19 cellular contexts compared by ENCODE assay signal in genomic region chr22:45878901-45879551, GRCh38.
A peak's percentile ranks its signal among the peaks of the same experiment; 100 is the strongest.
DNase-seq lines count a peak whose midpoint lies in the region; TF ChIP-seq lines count a peak whose summit lies in the region.
"Had no signal": no experiment of that assay in that cellular context is flagged by ENCODE, and none has a peak within 500 bp of the region (broad histone marks: within the 10 kb centered on the region; RNA-seq: fewer than 3 reads in every experiment).

No MANE protein-coding gene starts in this region.

- intact Hi-C loops in posterior vena cava (cut with DNase I) = no loop called here

- no peak overlapping the region for H3K27ac Mint-ChIP-seq in endodermal cell
- H3K27ac Mint-ChIP-seq: activated naive CD4-positive, alpha-beta T cell treated with anti-CD3 and anti-CD28 coated beads, Interleukin-2, amount 10 ng/mL, durations not matched to agents 7 days and 5 days; CD4-positive, alpha-beta T cell; stimulated activated effector memory CD8-positive, alpha-beta T cell treated with anti-CD3 and anti-CD28 coated beads, Interleukin-12 subunit alpha, Interleukin-12 subunit beta, amount 100 ng/mL, for 72 hours had no signal

- H2AFZ ChIP-seq in smooth muscle cell (ENCODE audit: low read depth) = no peak overlapping the region

- H3K36me3 Mint-ChIP-seq in endodermal cell (ENCODE audit: low read depth) = no peaks in the 10 kb centered on the region
- H3K36me3 Mint-ChIP-seq: activated naive CD4-positive, alpha-beta T cell treated with anti-CD3 and anti-CD28 coated beads, Interleukin-2, amount 10 ng/mL, durations not matched to agents 7 days and 5 days; stimulated activated effector memory CD8-positive, alpha-beta T cell treated with anti-CD3 and anti-CD28 coated beads, Interleukin-12 subunit alpha, Interleukin-12 subunit beta, amount 100 ng/mL, for 72 hours had no signal

- H4K20me1 ChIP-seq in smooth muscle cell (ENCODE audit: low read depth) = no peaks in the 10 kb centered on the region

- H3K79me2 ChIP-seq in smooth muscle cell (ENCODE audit: low read depth) = no peaks in the 10 kb centered on the region

- H3K4me3 ChIP-seq in endodermal cell (ENCODE audit: low read length) (no peak overlapping the region), smooth muscle cell (no peak overlapping the region)
- H3K4me3 ChIP-seq: A549, colonic mucosa, tibial artery had no signal

- H3K9me3 Mint-ChIP-seq in endodermal cell = no peaks in the 10 kb centered on the region
- H3K9me3 Mint-ChIP-seq: activated naive CD4-positive, alpha-beta T cell treated with anti-CD3 and anti-CD28 coated beads, Interleukin-2, amount 10 ng/mL, durations not matched to agents 7 days and 5 days; CD4-positive, alpha-beta T cell; stimulated activated effector memory CD8-positive, alpha-beta T cell treated with anti-CD3 and anti-CD28 coated beads, Interleukin-12 subunit alpha, Interleukin-12 subunit beta, amount 100 ng/mL, for 72 hours had no signal

- H3K27me3 ChIP-seq in endodermal cell (ENCODE audit: control insufficient read depth, insufficient read depth, low read length, poor library complexity, severe bottlenecking) = peaks cover 28% of the 10 kb centered on the region
- H3K27me3 ChIP-seq in smooth muscle cell (ENCODE audit: low read depth) = peaks cover 9% of the 10 kb centered on the region

- H3K4me1 ChIP-seq in endodermal cell (ENCODE audit: control insufficient read depth, insufficient read depth, low read length) (no peaks in the 10 kb centered on the region), smooth muscle cell (ENCODE audit: low read depth) (peaks cover 12% of the 10 kb centered on the region)
- H3K4me1 ChIP-seq: A549, colonic mucosa, foreskin keratinocyte had no signal

- WGBS in endodermal cell (ENCODE audit: insufficient coverage in 1 of 2, insufficient read length in 1 of 2), 2 experiments = 62 to 73% methylated on average over 12 to 14 of the region's 16 CpGs
- 76% methylated on average over 13 of the region's 16 CpGs for WGBS in smooth muscle cell (ENCODE audit: low lambda C conversion rate)

- no peaks in the 10 kb centered on the region for H3K36me3 ChIP-seq in endodermal cell (ENCODE audit: control insufficient read depth, insufficient read depth, low read length)
- H3K36me3 ChIP-seq in smooth muscle cell (ENCODE audit: low read depth) = no peaks in the 10 kb centered on the region
- H3K36me3 ChIP-seq: colonic mucosa, tibial artery had no signal

- H3K9me3 ChIP-seq in endodermal cell (ENCODE audit: control insufficient read depth, low read length) (no peaks in the 10 kb centered on the region), smooth muscle cell (replicated peaks; ENCODE audit: low read depth) (no peaks in the 10 kb centered on the region)
- H3K9me3 ChIP-seq: A549, colonic mucosa, tibial artery had no signal

- H3K4me2 ChIP-seq in smooth muscle cell = no peak overlapping the region
- H3K4me2 ChIP-seq: A549 had no signal

- DNase-seq in NCI-H2227 (lab: John Stamatoyannopoulos, UW; ENCODE audit: unreplicated experiment) (peak; percentile 28), NCI-H2227 treated with DMSO at 0.1 percent for 48 hours (lab: John Stamatoyannopoulos, UW) (no peak), COR-L47 (lab: John Stamatoyannopoulos, UW) (peak; percentile 82), endodermal cell (peak; percentile 62), posterior vena cava (ENCODE audit: low spot score) (peak; percentile 70), Ammon's horn (ENCODE audit: low spot score) (no peak), smooth muscle cell (lab: John Stamatoyannopoulos, UW; ENCODE audit: unreplicated experiment) (no peak), NCI-H774 (lab: John Stamatoyannopoulos, UW) (no peak)
- DNase-seq: activated CD4-positive, alpha-beta T cell treated with anti-CD3 and anti-CD28 coated beads for 48 hours; activated naive CD4-positive, alpha-beta T cell treated with anti-CD3 and anti-CD28 coated beads, Interleukin-2, amount 10 ng/mL, durations not matched to agents 7 days and 5 days; CD4-positive, alpha-beta T cell; colonic mucosa; EL; foreskin keratinocyte; NCI-H226; T1000 had no signal

- no peak overlapping the region for H3K9ac ChIP-seq in endodermal cell (ENCODE audit: extremely low read depth, low read length, poor library complexity, severe bottlenecking)
- no peak overlapping the region for H3K9ac ChIP-seq in smooth muscle cell (ENCODE audit: low read depth)

- no peak for TF ChIP-seq CTCF in endodermal cell (conservative IDR thresholded peaks at IDR 0.05)
- no peak for TF ChIP-seq CTCF in smooth muscle cell (IDR thresholded peaks at IDR 0.05; ENCODE audit: borderline replicate concordance, insufficient read depth, poor library complexity, severe bottlenecking)

- H3K4me1 Mint-ChIP-seq in endodermal cell = peaks cover 10% of the 10 kb centered on the region
- H3K4me1 Mint-ChIP-seq: activated naive CD4-positive, alpha-beta T cell treated with anti-CD3 and anti-CD28 coated beads, Interleukin-2, amount 10 ng/mL, durations not matched to agents 7 days and 5 days; stimulated activated effector memory CD8-positive, alpha-beta T cell treated with anti-CD3 and anti-CD28 coated beads, Interleukin-12 subunit alpha, Interleukin-12 subunit beta, amount 100 ng/mL, for 72 hours had no signal

- no peak overlapping the region for H3K4me3 Mint-ChIP-seq in endodermal cell
- H3K4me3 Mint-ChIP-seq: activated naive CD4-positive, alpha-beta T cell treated with anti-CD3 and anti-CD28 coated beads, Interleukin-2, amount 10 ng/mL, durations not matched to agents 7 days and 5 days; CD4-positive, alpha-beta T cell; stimulated activated effector memory CD8-positive, alpha-beta T cell treated with anti-CD3 and anti-CD28 coated beads, Interleukin-12 subunit alpha, Interleukin-12 subunit beta, amount 100 ng/mL, for 72 hours had no signal

- peaks cover 2% of the 10 kb centered on the region for H3K27me3 Mint-ChIP-seq in endodermal cell (ENCODE audit: insufficient read depth)

- no peaks in the 10 kb centered on the region for H3F3A ChIP-seq in smooth muscle cell (ENCODE audit: low read depth)

- H3K27ac ChIP-seq in endodermal cell (ENCODE audit: low read depth, low read length) = no peak overlapping the region
- H3K27ac ChIP-seq in smooth muscle cell (ENCODE audit: low read depth) = no peak overlapping the region
- H3K27ac ChIP-seq: A549, colonic mucosa, foreskin keratinocyte, tibial artery had no signal

Comparison
In these comparisons a context has a peak if more than half of its experiments do, and no peak if none do; other contexts are left out.
1. DNase-seq: peak in NCI-H2227 (single experiment), COR-L47 (single experiment), endodermal cell (single experiment) and posterior vena cava (single experiment); none in NCI-H2227 treated with DMSO at 0.1 percent for 48 hours (single experiment), Ammon's horn (single experiment), smooth muscle cell (single experiment) and NCI-H774 (single experiment).